Comparison of ENCODE assay signal across 12 cellular contexts in the genomic region with DNA sequence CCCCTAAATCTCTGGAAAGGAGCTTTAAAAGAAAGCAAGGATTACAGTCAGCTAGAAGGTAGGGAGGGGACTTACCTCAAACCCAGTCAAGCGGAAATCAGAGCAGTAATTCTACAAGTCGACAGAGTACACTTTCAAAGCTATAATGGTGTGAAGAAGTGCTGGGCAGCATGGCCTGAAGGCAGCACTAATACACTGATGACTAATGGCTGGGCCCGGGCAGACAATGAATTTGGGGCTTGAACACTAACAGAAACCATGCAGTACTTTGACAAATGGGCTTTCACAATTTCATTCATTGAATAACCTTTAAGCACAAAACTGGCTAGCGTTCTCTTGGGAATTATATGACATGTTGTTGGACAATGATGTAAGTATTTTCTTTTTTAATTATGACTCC. TPM values are rescaled to one million over a fixed set of nuclear protein-coding genes. Genes with fewer than 3 reads are reported as not detected.
DNase-seq lines count a peak whose midpoint lies in the region; ATAC-seq, FAIRE-seq and TF ChIP-seq lines count a peak whose summit lies in the region.
"Had no signal": no experiment of that assay in that cellular context is flagged by ENCODE, and none has a peak within 500 bp of the region (broad histone marks: within the 10 kb centered on the region; RNA-seq: fewer than 3 reads in every experiment).

No MANE protein-coding gene starts in this region.

- no peak overlapping the region for H3K4me3 ChIP-seq in sigmoid colon
- H3K4me3 ChIP-seq: upper lobe of left lung had no signal

- 75 to 79% methylated on average over 4 of the region's 4 CpGs for WGBS in sigmoid colon, 2 donors

- intact Hi-C loops in sigmoid colon (cut with DNase I): loop anchor here (5.0 to 10.0 kb wide), 2 partner anchors 65 to 137 kb away; no protein-coding TSS in a partner anchor

- no peaks in the 10 kb centered on the region for H3K27me3 ChIP-seq in sigmoid colon

- TF ChIP-seq EP300 in sigmoid colon (IDR thresholded peaks at IDR 0.05): peak in 1 of 4 donors; percentile 13

- ATAC-seq in GM18870 (IDR thresholded peaks at IDR 0.05; ENCODE audit: unreplicated experiment) (no peak), HG02610 (IDR thresholded peaks at IDR 0.05; ENCODE audit: unreplicated experiment) (no peak)
- ATAC-seq: activated T-helper 17 cell treated with anti-CD3 and anti-CD28 coated beads, Interleukin-2, amount 50 U/mL, for 72 hours had no signal

- no peaks in the 10 kb centered on the region for H3K36me3 ChIP-seq in sigmoid colon
- H3K36me3 ChIP-seq: upper lobe of left lung had no signal

- peaks cover 0 to 82% (median 68%) of the 10 kb centered on the region in 4 donors for H3K4me1 ChIP-seq in sigmoid colon

- no peaks in the 10 kb centered on the region for H3K9me3 ChIP-seq in sigmoid colon
- H3K9me3 ChIP-seq: upper lobe of left lung had no signal

- FAIRE-seq in H54 (lab: Jason Lieb, UNC): peak; percentile 96

- TF ChIP-seq CTCF in VCaP (conservative IDR thresholded peaks at IDR 0.05) (no peak), sigmoid colon (IDR thresholded peaks at IDR 0.05) (no peak)

- peak; percentile 79 for DNase-seq in H54 (ENCODE audit: insufficient read length, low spot score)
- peak; percentile 82 for DNase-seq in glomerular visceral epithelial cell (ENCODE audit: extremely low spot score)
- peak; percentile 78 for DNase-seq in sigmoid colon
- DNase-seq in activated CD4-positive, alpha-beta T cell treated with anti-CD3 and anti-CD28 coated beads, Interleukin-2, amount 50 U/mL, for 4 hours: no peak
- DNase-seq in iPS-NIHi11 (ENCODE audit: low spot score): no peak
- DNase-seq: NCI-H1105 treated with DMSO at 0.1 percent for 48 hours, occipital lobe, upper lobe of left lung had no signal

- TF ChIP-seq POLR2A in H54 (IDR thresholded peaks at IDR 0.05; ENCODE audit: low read depth, low read length) (no peak), sigmoid colon (IDR thresholded peaks at IDR 0.05) (no peak)

- H3K27ac ChIP-seq in VCaP (peak overlapping the region; percentile 87), sigmoid colon (peak overlapping the region in 3 of 4 donors; percentile 96 to 97 (median 97))
- H3K27ac ChIP-seq: upper lobe of left lung had no signal

RNA-seq across cellular contexts. Expression of gene GLI3, which starts 4.7 kb away (rescaled TPM):
- 10 to 100 TPM; 17.2 to 31.6 (median 18.9) TPM for total RNA-seq in sigmoid colon
- polyA plus RNA-seq in sigmoid colon: 1 to 10 TPM in 2 of 3 donors, under 1 TPM in 1; 0.23 to 3.6 (median 1.2) TPM

Comparison
In these comparisons a context has a peak if more than half of its experiments do, and no peak if none do; other contexts are left out.
1. DNase-seq: peak in H54 (single experiment), glomerular visceral epithelial cell (single experiment) and sigmoid colon (single experiment); none in activated CD4-positive, alpha-beta T cell treated with anti-CD3 and anti-CD28 coated beads, Interleukin-2, amount 50 U/mL, for 4 hours (0 of 2) and iPS-NIHi11 (single experiment).